13 cellular contexts compared by ENCODE assay signal in the genomic region with DNA sequence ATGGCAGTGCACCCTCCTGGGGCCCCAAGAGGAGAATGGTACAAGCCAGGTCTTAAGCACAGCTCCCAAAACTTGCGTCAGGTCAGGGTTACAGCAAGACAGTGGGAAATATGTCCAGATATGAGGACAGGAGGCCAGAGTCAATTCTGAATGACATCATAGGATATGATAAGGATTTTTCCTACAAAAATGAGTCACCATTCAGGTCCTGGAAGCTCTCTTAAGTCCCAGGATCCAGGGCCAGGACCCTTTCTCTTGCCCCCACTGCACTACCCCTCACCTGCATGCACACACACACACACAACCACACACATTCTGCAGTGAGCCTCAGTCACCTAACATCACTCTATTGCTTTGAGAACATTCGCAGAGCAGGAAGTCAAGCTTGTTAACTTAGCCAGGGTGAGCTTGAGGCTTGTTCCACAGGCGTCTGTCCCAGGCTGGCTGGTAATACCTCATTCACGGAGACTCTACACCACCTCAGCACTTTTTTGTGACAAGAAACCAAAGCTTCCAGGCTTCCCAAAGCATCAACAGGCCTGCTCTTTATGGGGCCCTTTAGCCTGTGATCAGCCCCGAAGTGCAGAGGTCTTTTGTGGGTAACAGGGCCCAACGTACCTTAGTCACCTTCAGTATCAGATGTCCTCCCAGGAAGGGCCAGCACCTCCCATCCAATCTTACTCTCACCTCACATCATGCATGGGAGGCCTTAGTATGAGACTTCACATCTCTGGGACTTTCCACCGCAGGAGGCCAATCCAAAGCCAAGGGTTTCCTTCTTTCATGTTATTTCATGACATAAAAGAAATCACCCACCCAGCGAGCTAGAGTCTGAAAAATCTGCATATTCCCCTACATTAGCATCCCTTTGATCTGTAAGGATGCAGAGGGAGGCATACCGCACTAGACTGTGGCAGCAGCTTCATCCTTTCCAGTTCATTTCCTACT.
DNase-seq lines count a peak whose midpoint lies in the region; ATAC-seq and TF ChIP-seq lines count a peak whose summit lies in the region.
"Had no signal": no experiment of that assay in that cellular context is flagged by ENCODE, and none has a peak within 500 bp of the region (broad histone marks: within the 10 kb centered on the region; RNA-seq: fewer than 3 reads in every experiment).

No MANE protein-coding gene starts in this region.

- H3K4me2 ChIP-seq in OCI-LY1 (ENCODE audit: low read length): 0 out of 2 replicates have a peak overlapping the region, but pooled peaks have one; percentile 9

- peak in 5 of 10 experiments; percentile 3 to 52 (median 9) for DNase-seq in CD4-positive, alpha-beta T cell
- DNase-seq in kidney tubule cell (ENCODE audit: low spot score) (peak; percentile 26), ovary (no peak)
- DNase-seq: BE2C, heart right ventricle, mucosa of descending colon, NCI-H524 had no signal

- TF ChIP-seq EP300 in ovary (IDR thresholded peaks at IDR 0.05): no peak

- no peaks in the 10 kb centered on the region for H3K27me3 Mint-ChIP-seq in CD4-positive, alpha-beta T cell
- H3K27me3 Mint-ChIP-seq in activated naive CD8-positive, alpha-beta T cell: no peaks in the 10 kb centered on the region

- H3K4me3 Mint-ChIP-seq in CD4-positive, alpha-beta T cell: no peak overlapping the region
- H3K4me3 Mint-ChIP-seq in activated naive CD8-positive, alpha-beta T cell: peak overlapping the region; percentile 1

- no peaks in the 10 kb centered on the region for H3K27me3 ChIP-seq in CD4-positive, alpha-beta T cell (ENCODE audit: control insufficient read depth, insufficient read depth, low read length)
- H3K27me3 ChIP-seq in OCI-LY1 (ENCODE audit: insufficient read depth, low read length) (no peaks in the 10 kb centered on the region), ovary (no peaks in the 10 kb centered on the region)
- H3K27me3 ChIP-seq: BE2C, heart right ventricle had no signal

- no peaks in the 10 kb centered on the region for H4K20me1 ChIP-seq in OCI-LY1 (ENCODE audit: insufficient read depth, low read length)

- no peak for TF ChIP-seq POLR2A in ovary (IDR thresholded peaks at IDR 0.05)

- POLR2A ChIA-PET in CD4-positive, alpha-beta T cell (lab: Charles Lee): interaction anchor here (0.6 to 1.1 kb wide), 2 partner anchors 89 to 108 kb away, joined by 3 read pairs; no protein-coding TSS in a partner anchor

- no peak for TF ChIP-seq CTCF in CD4-positive, alpha-beta T cell (IDR thresholded peaks at IDR 0.05)
- TF ChIP-seq CTCF in OCI-LY1 (IDR thresholded peaks at IDR 0.05; ENCODE audit: low read length) (no peak), ovary (IDR thresholded peaks at IDR 0.05) (no peak)

- H3K79me2 ChIP-seq in OCI-LY1 (ENCODE audit: insufficient read depth, low read length): no peaks in the 10 kb centered on the region

- H3F3A ChIP-seq in OCI-LY1 (ENCODE audit: insufficient read depth, low read length): no peaks in the 10 kb centered on the region

- H3K4me3 ChIP-seq in OCI-LY1 (ENCODE audit: low read depth, low read length, poor library complexity, severe bottlenecking): no peak overlapping the region
- no peak overlapping the region for H3K4me3 ChIP-seq in ovary
- H3K4me3 ChIP-seq: coronary artery, heart right ventricle, mucosa of descending colon had no signal

- H3K27ac Mint-ChIP-seq in CD4-positive, alpha-beta T cell: peak overlapping the region; percentile 84
- peak overlapping the region; percentile 72 for H3K27ac Mint-ChIP-seq in activated naive CD8-positive, alpha-beta T cell

- no peaks in the 10 kb centered on the region for H3K9me3 ChIP-seq in CD4-positive, alpha-beta T cell (ENCODE audit: control insufficient read depth, low read length)
- H3K9me3 ChIP-seq in OCI-LY1 (ENCODE audit: low read length) (no peaks in the 10 kb centered on the region), ovary (no peaks in the 10 kb centered on the region)
- H3K9me3 ChIP-seq: BE2C, heart right ventricle, mucosa of descending colon had no signal

- intact Hi-C loops in CD4-positive, alpha-beta T cell (cut with DNase I, micrococcal nuclease): no loop called here
- intact Hi-C loops in ovary (cut with DNase I): no loop called here

- H3K4me1 ChIP-seq in OCI-LY1 (ENCODE audit: insufficient read depth, low read length, severe bottlenecking) (peaks cover 32% of the 10 kb centered on the region), ovary (ENCODE audit: insufficient read depth) (no peaks in the 10 kb centered on the region)
- H3K4me1 ChIP-seq: BE2C had no signal

- H3K9ac ChIP-seq in OCI-LY1 (ENCODE audit: low read length): no peak overlapping the region

- no peaks in the 10 kb centered on the region for H3K36me3 ChIP-seq in OCI-LY1 (ENCODE audit: insufficient read depth, low read length)
- H3K36me3 ChIP-seq in ovary: no peaks in the 10 kb centered on the region
- H3K36me3 ChIP-seq: BE2C, heart right ventricle had no signal

- peaks cover 27% of the 10 kb centered on the region for H3K4me1 Mint-ChIP-seq in CD4-positive, alpha-beta T cell (ENCODE audit: low read depth)
- H3K4me1 Mint-ChIP-seq in activated naive CD8-positive, alpha-beta T cell (ENCODE audit: low read depth): peaks cover 49% of the 10 kb centered on the region

- H3K9me3 Mint-ChIP-seq in CD4-positive, alpha-beta T cell: no peaks in the 10 kb centered on the region
- no peaks in the 10 kb centered on the region for H3K9me3 Mint-ChIP-seq in activated naive CD8-positive, alpha-beta T cell (ENCODE audit: low read depth)

- ATAC-seq in CD4-positive, alpha-beta T cell (ENCODE audit: poor library complexity): peak; percentile 88
- ATAC-seq in GM21723 (IDR thresholded peaks at IDR 0.05; ENCODE audit: unreplicated experiment) (no peak), HG03139 (IDR thresholded peaks at IDR 0.05; ENCODE audit: unreplicated experiment) (no peak), HG02970 (IDR thresholded peaks at IDR 0.05; ENCODE audit: low FRiP score, unreplicated experiment) (no peak)
- ATAC-seq: heart right ventricle, mucosa of descending colon had no signal

- H2AFZ ChIP-seq in OCI-LY1 (ENCODE audit: low read length): no peak overlapping the region

- 87 to 92% (median 92%) methylated on average over 9 of the region's 9 CpGs for WGBS in ovary, 3 donors

- H3K27ac ChIP-seq in CD4-positive, alpha-beta T cell (ENCODE audit: low read depth, low read length): peak overlapping the region; percentile 34
- H3K27ac ChIP-seq in OCI-LY1 (ENCODE audit: low read depth, low read length, poor library complexity, severe bottlenecking): no peak overlapping the region
- no peak overlapping the region for H3K27ac ChIP-seq in ovary
- H3K27ac ChIP-seq: coronary artery, heart right ventricle had no signal

- H3K9me2 ChIP-seq in OCI-LY1 (ENCODE audit: low read depth, low read length): no peaks in the 10 kb centered on the region

- CTCF ChIA-PET in CD4-positive, alpha-beta T cell (lab: Charles Lee): no interaction called here

- no peaks in the 10 kb centered on the region for H3K36me3 Mint-ChIP-seq in CD4-positive, alpha-beta T cell (ENCODE audit: low read depth)
- H3K36me3 Mint-ChIP-seq in activated naive CD8-positive, alpha-beta T cell: no peaks in the 10 kb centered on the region
